8 cellular contexts compared by ENCODE assay signal in genomic region chr11:46554205-46555162, GRCh38. TPM values are rescaled to one million over a fixed set of nuclear protein-coding genes. Genes with fewer than 3 reads are reported as not detected.
A peak's percentile ranks its signal among the peaks of the same experiment; 100 is the strongest.
DNase-seq lines count a peak whose midpoint lies in the region; ATAC-seq and TF ChIP-seq lines count a peak whose summit lies in the region.

No MANE protein-coding gene starts in this region.

- no peaks in the 10 kb centered on the region for H3K27me3 ChIP-seq in sigmoid colon

- WGBS in sigmoid colon, 2 donors, result 22 to 60% methylated on average over 5 of the region's 5 CpGs

- no peaks in the 10 kb centered on the region for H3K36me3 ChIP-seq in sigmoid colon

- no peak overlapping the region for H3K4me3 ChIP-seq in sigmoid colon

- intact Hi-C loops in sigmoid colon (cut with DNase I), result loop anchor here (5.0 kb wide), 1 partner anchor 63 kb away; the partner anchor contains the start of genes ATG13 and HARBI1

- H3K27ac Mint-ChIP-seq in activated CD8-positive, alpha-beta memory T cell treated with anti-CD3 and anti-CD28 coated beads, Interleukin-2, amount 10 ng/mL, durations not matched to agents 7 days and 5 days, result peak overlapping the region; percentile 58
- H3K27ac Mint-ChIP-seq in T-cell, result peak overlapping the region; percentile 71 to 88

- no peaks in the 10 kb centered on the region for H3K9me3 Mint-ChIP-seq in activated CD8-positive, alpha-beta memory T cell treated with anti-CD3 and anti-CD28 coated beads, Interleukin-2, amount 10 ng/mL, durations not matched to agents 7 days and 5 days (ENCODE audit: low read depth)
- no peaks in the 10 kb centered on the region for H3K9me3 Mint-ChIP-seq in T-cell

- CTCF ChIA-PET in activated CD8-positive, alpha-beta memory T cell treated with anti-CD3 and anti-CD28 coated beads, Interleukin-2, amount 10 ng/mL, durations not matched to agents 7 days and 5 days (lab: Charles Lee), result interaction anchor here (0.6 to 3.1 kb wide), 5 partner anchors 13 to 128 kb away, joined by 3 to 14 read pairs (median 6); partner anchors contain the start of genes ATG13 and HARBI1
- CTCF ChIA-PET in T-cell (lab: Charles Lee), result interaction anchor here in 1 of 2 donors (0.5 to 1.3 kb wide), 2 partner anchors 17 to 615 kb away, joined by 5 to 7 read pairs; no protein-coding TSS in a partner anchor

- H3K27me3 Mint-ChIP-seq in activated CD8-positive, alpha-beta memory T cell treated with anti-CD3 and anti-CD28 coated beads, Interleukin-2, amount 10 ng/mL, durations not matched to agents 7 days and 5 days, result no peaks in the 10 kb centered on the region
- no peaks in the 10 kb centered on the region for H3K27me3 Mint-ChIP-seq in T-cell

- no peaks in the 10 kb centered on the region for H3K9me3 ChIP-seq in sigmoid colon

- peaks cover 51% of the 10 kb centered on the region for H3K4me1 Mint-ChIP-seq in activated CD8-positive, alpha-beta memory T cell treated with anti-CD3 and anti-CD28 coated beads, Interleukin-2, amount 10 ng/mL, durations not matched to agents 7 days and 5 days
- H3K4me1 Mint-ChIP-seq in T-cell, result peaks cover 65 to 68% (median 67%) of the 10 kb centered on the region in 3 donors

- no peak for TF ChIP-seq POLR2A in sigmoid colon (IDR thresholded peaks at IDR 0.05)

- H3K4me3 Mint-ChIP-seq in activated CD8-positive, alpha-beta memory T cell treated with anti-CD3 and anti-CD28 coated beads, Interleukin-2, amount 10 ng/mL, durations not matched to agents 7 days and 5 days, result no peak overlapping the region
- peak overlapping the region in 1 of 3 donors; percentile 10 for H3K4me3 Mint-ChIP-seq in T-cell

- peak overlapping the region; percentile 60 to 79 (median 72) for H3K27ac ChIP-seq in sigmoid colon

- H3K4me1 ChIP-seq in sigmoid colon, result peaks cover 0 to 37% (median 35%) of the 10 kb centered on the region in 4 donors

- H3K36me3 Mint-ChIP-seq in activated CD8-positive, alpha-beta memory T cell treated with anti-CD3 and anti-CD28 coated beads, Interleukin-2, amount 10 ng/mL, durations not matched to agents 7 days and 5 days, result peaks cover 21% of the 10 kb centered on the region
- peaks cover 4% of the 10 kb centered on the region for H3K36me3 Mint-ChIP-seq in T-cell

- ATAC-seq in activated CD8-positive, alpha-beta memory T cell treated with anti-CD3 and anti-CD28 coated beads, Interleukin-2, amount 10 ng/mL, durations not matched to agents 7 days and 5 days, result no peak
- ATAC-seq in T-cell (replicated peaks in 1 of 4), result no peak

- TF ChIP-seq CTCF in sigmoid colon (IDR thresholded peaks at IDR 0.05), result no peak

- TF ChIP-seq EP300 in sigmoid colon (IDR thresholded peaks at IDR 0.05), result peak; percentile 10 to 65 (median 48)

- no peak for DNase-seq in activated CD8-positive, alpha-beta memory T cell treated with anti-CD3 and anti-CD28 coated beads, Interleukin-2, amount 10 ng/mL, durations not matched to agents 7 days and 5 days
- DNase-seq in activated CD8-positive, alpha-beta memory T cell treated with anti-CD3 and anti-CD28 coated beads, Interleukin-2, amount 50 U/mL, for 48 hours, result no peak
- DNase-seq in T-cell, result no peak
- DNase-seq in glomerular endothelial cell (ENCODE audit: extremely low read depth, low read depth, low spot score), result peak; percentile 68
- no peak for DNase-seq in sigmoid colon
- no peak for DNase-seq in activated effector memory CD4-positive, alpha-beta T cell treated with anti-CD3 and anti-CD28 coated beads, Interleukin-2, amount 50 U/mL, for 16 hours
- no peak for DNase-seq in inferior parietal cortex (ENCODE audit: extremely low spot score)
- no peak for DNase-seq in NCI-H187 (lab: John Stamatoyannopoulos, UW)

- POLR2A ChIA-PET in T-cell (lab: Charles Lee), result interaction anchor here in 1 of 2 donors (0.5 kb wide), 3 partner anchors 8 to 350 kb away, joined by 3 read pairs; partner anchors contain the start of genes ARHGAP1 and ZNF408

RNA-seq across cellular contexts. Expression of gene AMBRA1, which starts 39.3 kb away (rescaled TPM):
- total RNA-seq in activated CD8-positive, alpha-beta memory T cell treated with anti-CD3 and anti-CD28 coated beads, Interleukin-2, amount 10 ng/mL, durations not matched to agents 7 days and 5 days, result 10 to 100 TPM; 36.1 to 41.9 TPM
- total RNA-seq in T-cell (10 to 100 TPM; 35.5 to 49.7 (median 42.7) TPM), glomerular endothelial cell (25.2 and 38.5 TPM in 2 replicates), sigmoid colon (10 to 100 TPM; 23.9 to 33.0 (median 27.8) TPM)
- polyA plus RNA-seq in sigmoid colon, result 10 to 100 TPM in 1 of 3 donors, 1 to 10 TPM in 2; 8.4 to 19.8 (median 9.0) TPM
